In genomic region chr6:4487538-4487937, GRCh38 we compare ENCODE assay signal across 15 cellular contexts.
DNase-seq lines count a peak whose midpoint lies in the region; ATAC-seq, FAIRE-seq and TF ChIP-seq lines count a peak whose summit lies in the region.
"Had no signal": no experiment of that assay in that cellular context is flagged by ENCODE, and none has a peak within 500 bp of the region (broad histone marks: within the 10 kb centered on the region; RNA-seq: fewer than 3 reads in every experiment).

No MANE protein-coding gene starts in this region.

- H3K9me3 Mint-ChIP-seq in astrocyte (ENCODE audit: unreplicated experiment), result peaks cover 28% of the 10 kb centered on the region
- peaks cover 25% of the 10 kb centered on the region for H3K9me3 Mint-ChIP-seq in chondrocyte (ENCODE audit: low read depth)

- H3K36me3 Mint-ChIP-seq in astrocyte (ENCODE audit: low read depth, unreplicated experiment), result no peaks in the 10 kb centered on the region
- H3K36me3 Mint-ChIP-seq in chondrocyte (ENCODE audit: low read depth), result peaks cover 7% of the 10 kb centered on the region
- H3K36me3 Mint-ChIP-seq: activated naive CD8-positive, alpha-beta T cell treated with anti-CD3 and anti-CD28 coated beads, Interleukin-2, amount 10 ng/mL, durations not matched to agents 7 days and 5 days had no signal

- no peaks in the 10 kb centered on the region for H3K4me1 ChIP-seq in HEK293 (ENCODE audit: control insufficient read depth, insufficient read depth, low read length)
- H3K4me1 ChIP-seq in astrocyte (ENCODE audit: insufficient read depth, low read length), result no peaks in the 10 kb centered on the region
- no peaks in the 10 kb centered on the region for H3K4me1 ChIP-seq in lung (ENCODE audit: control insufficient read depth in 2 of 2, insufficient read depth in 2 of 2, low read length in 2 of 2)
- H3K4me1 ChIP-seq: HAP-1 had no signal

- H3K27me3 Mint-ChIP-seq in astrocyte (ENCODE audit: low read depth, unreplicated experiment) (peaks cover 2% of the 10 kb centered on the region), chondrocyte (ENCODE audit: low read depth) (no peaks in the 10 kb centered on the region)
- H3K27me3 Mint-ChIP-seq: activated naive CD8-positive, alpha-beta T cell treated with anti-CD3 and anti-CD28 coated beads, Interleukin-2, amount 10 ng/mL, durations not matched to agents 7 days and 5 days had no signal

- DNase-seq in DMS53 (lab: John Stamatoyannopoulos, UW) (peak; percentile 93), astrocyte (ENCODE audit: low read depth) (no peak), lung (ENCODE audit: low spot score) (peak; percentile 39), GM19238 (ENCODE audit: insufficient read length, low spot score) (no peak), chondrocyte (ENCODE audit: low spot score) (no peak), NCI-H1105 treated with DMSO at 0.1 percent for 48 hours (lab: John Stamatoyannopoulos, UW) (no peak), anterior cingulate cortex (lab: John Stamatoyannopoulos, UW) (no peak)
- DNase-seq: activated naive CD8-positive, alpha-beta T cell treated with anti-CD3 and anti-CD28 coated beads, Interleukin-2, amount 10 ng/mL, durations not matched to agents 7 days and 5 days; NCI-H1694; NCI-H446 treated with DMSO at 0.1 percent for 48 hours; ovary had no signal

- ATAC-seq in lung (ENCODE audit: insufficient read depth, low FRiP score), result peak; percentile 55

- H2AFZ ChIP-seq in astrocyte (ENCODE audit: low read depth, low read length), result no peak overlapping the region

- H3K27me3 ChIP-seq in astrocyte (ENCODE audit: insufficient read depth, low read length) (no peaks in the 10 kb centered on the region), lung (ENCODE audit: control insufficient read depth, insufficient read depth) (no peaks in the 10 kb centered on the region)
- H3K27me3 ChIP-seq: BLaER1 treated with 17β-estradiol and CSF1 and Interleukin-3, amounts not matched to agents 10 nM and 100 nM; ovary had no signal

- no peak for FAIRE-seq in astrocyte (lab: Jason Lieb, UNC)
- FAIRE-seq: islet of Langerhans had no signal

- POLR2A ChIA-PET in HEK293 (lab: Yijun Ruan, JAX), result no interaction called here

- TF ChIP-seq CTCF in HEK293 (tag by site-specific recombination; IDR thresholded peaks at IDR 0.05), result no peak
- TF ChIP-seq CTCF in astrocyte (IDR thresholded peaks at IDR 0.05; ENCODE audit: insufficient read depth, low read depth, low read length), result no peak
- no peak for TF ChIP-seq CTCF in lung (IDR thresholded peaks at IDR 0.05; ENCODE audit: control extremely low read depth, extremely low read depth)
- TF ChIP-seq CTCF in chondrocyte (IDR thresholded peaks at IDR 0.05), result no peak

- CTCF ChIA-PET in HEK293 (lab: Yijun Ruan, JAX), result no interaction called here

- H3K4me3 ChIP-seq in HEK293 (ENCODE audit: low read depth, low read length) (no peak overlapping the region), astrocyte (ENCODE audit: insufficient read depth, low read depth, low read length) (no peak overlapping the region), lung (no peak overlapping the region)
- H3K4me3 ChIP-seq: BLaER1 treated with 17β-estradiol and CSF1 and Interleukin-3, amounts not matched to agents 10 nM and 100 nM; HAP-1; ovary had no signal

- no peaks in the 10 kb centered on the region for H3K9me3 ChIP-seq in HEK293 (ENCODE audit: control insufficient read depth, insufficient read depth, low read depth, low read length)
- H3K9me3 ChIP-seq in astrocyte (ENCODE audit: insufficient read depth, low read depth, low read length), result peaks cover 16% of the 10 kb centered on the region
- peaks cover 3 to 17% of the 10 kb centered on the region in 2 donors for H3K9me3 ChIP-seq in lung (ENCODE audit: control insufficient read depth in 2 of 2, insufficient read depth in 1 of 2, low read length in 1 of 2)
- H3K9me3 ChIP-seq: HAP-1, ovary had no signal

- H4K20me1 ChIP-seq in astrocyte (ENCODE audit: insufficient read depth, low read length), result no peaks in the 10 kb centered on the region
- H4K20me1 ChIP-seq: BLaER1 treated with 17β-estradiol and CSF1 and Interleukin-3, amounts not matched to agents 10 nM and 100 nM had no signal

- H3K4me1 Mint-ChIP-seq in astrocyte (ENCODE audit: low read depth, unreplicated experiment), result peaks cover 2% of the 10 kb centered on the region
- peaks cover 17% of the 10 kb centered on the region for H3K4me1 Mint-ChIP-seq in chondrocyte (ENCODE audit: low read depth)
- H3K4me1 Mint-ChIP-seq: activated naive CD8-positive, alpha-beta T cell treated with anti-CD3 and anti-CD28 coated beads, Interleukin-2, amount 10 ng/mL, durations not matched to agents 7 days and 5 days had no signal

- H3K4me2 ChIP-seq in astrocyte (ENCODE audit: low read length), result no peak overlapping the region
- H3K4me2 ChIP-seq: BLaER1 treated with 17β-estradiol and CSF1 and Interleukin-3, amounts not matched to agents 10 nM and 100 nM had no signal

- H3K27ac Mint-ChIP-seq in astrocyte (ENCODE audit: unreplicated experiment) (peak overlapping the region; percentile 18), chondrocyte (ENCODE audit: unreplicated experiment) (no peak overlapping the region)
- H3K27ac Mint-ChIP-seq: activated naive CD8-positive, alpha-beta T cell treated with anti-CD3 and anti-CD28 coated beads, Interleukin-2, amount 10 ng/mL, durations not matched to agents 7 days and 5 days had no signal

- no peak overlapping the region for H3K9ac ChIP-seq in astrocyte (ENCODE audit: low read length)
- H3K9ac ChIP-seq: BLaER1 treated with 17β-estradiol and CSF1 and Interleukin-3, amounts not matched to agents 10 nM and 100 nM had no signal

- H3K79me2 ChIP-seq in astrocyte (ENCODE audit: insufficient read depth, low read length), result no peaks in the 10 kb centered on the region

- H3K36me3 ChIP-seq in HEK293 (ENCODE audit: control insufficient read depth in 2 of 2, insufficient read depth in 1 of 2, low read length in 2 of 2) (no peaks in the 10 kb centered on the region), astrocyte (ENCODE audit: insufficient read depth, low read length) (no peaks in the 10 kb centered on the region), lung (ENCODE audit: control insufficient read depth in 2 of 2, insufficient read depth in 2 of 2, low read length in 2 of 2) (no peaks in the 10 kb centered on the region)
- H3K36me3 ChIP-seq: HAP-1, ovary had no signal

- 78 to 80% methylated on average over 2 of the region's 2 CpGs for WGBS in lung, 2 donors

- H3K4me3 Mint-ChIP-seq in astrocyte (ENCODE audit: unreplicated experiment), result no peak overlapping the region
- no peak overlapping the region for H3K4me3 Mint-ChIP-seq in chondrocyte (ENCODE audit: unreplicated experiment)
- H3K4me3 Mint-ChIP-seq: activated naive CD8-positive, alpha-beta T cell treated with anti-CD3 and anti-CD28 coated beads, Interleukin-2, amount 10 ng/mL, durations not matched to agents 7 days and 5 days had no signal

- H3K27ac ChIP-seq in HEK293 (ENCODE audit: extremely low read depth, low read depth, low read length) (no peak overlapping the region), astrocyte (ENCODE audit: low read depth, low read length) (no peak overlapping the region), lung (ENCODE audit: low read depth in 1 of 2, low read length in 1 of 2) (no peak overlapping the region)
- H3K27ac ChIP-seq: BLaER1 treated with 17β-estradiol and CSF1 and Interleukin-3, amounts not matched to agents 10 nM and 100 nM; ovary had no signal

TF ChIP-seq in HEK293, 187 proteins besides CTCF, POLR2A, EP300 and RAD21 (continues in another document):
- TF ChIP-seq ZNF585B (tag by site-specific recombination; IDR thresholded peaks at IDR 0.05) (no peak), ZNF324 (tag by site-specific recombination; IDR thresholded peaks at IDR 0.05) (no peak), RBAK (tag by site-specific recombination; IDR thresholded peaks at IDR 0.05) (peak; percentile 59; the same call in 1 of the 2 replicates), ZNF214 (tag by site-specific recombination; IDR thresholded peaks at IDR 0.05; ENCODE audit: borderline replicate concordance) (no peak), TCF7L2 (IDR thresholded peaks at IDR 0.05; ENCODE audit: borderline replicate concordance, low read depth, low read length) (no peak), ZNF654 (tag by site-specific recombination; IDR thresholded peaks at IDR 0.05; ENCODE audit: low read depth) (no peak), ZBTB48 (tag by site-specific recombination; IDR thresholded peaks at IDR 0.05) (no peak), ZNF132 (tag by site-specific recombination; IDR thresholded peaks at IDR 0.05; ENCODE audit: borderline replicate concordance) (no peak), ZNF280D (tag by site-specific recombination; IDR thresholded peaks at IDR 0.05) (0 out of 2 replicates have a peak, but pooled peaks have one; percentile 37), KLF1 (tag by site-specific recombination; IDR thresholded peaks at IDR 0.05) (no peak), ZNF660 (tag by site-specific recombination; IDR thresholded peaks at IDR 0.05) (no peak), ZNF830 (tag by site-specific recombination; IDR thresholded peaks at IDR 0.05; ENCODE audit: low read depth) (no peak)

Comparison
In these comparisons a context has a peak if more than half of its experiments do, and no peak if none do; other contexts are left out.
1. DNase-seq: peak in DMS53 (single experiment) and lung (single experiment); none in astrocyte (single experiment), GM19238 (single experiment), chondrocyte (single experiment), NCI-H1105 treated with DMSO at 0.1 percent for 48 hours (single experiment) and anterior cingulate cortex (0 of 58).